ENCODE assay signal across 1 cellular context in the genomic region with DNA sequence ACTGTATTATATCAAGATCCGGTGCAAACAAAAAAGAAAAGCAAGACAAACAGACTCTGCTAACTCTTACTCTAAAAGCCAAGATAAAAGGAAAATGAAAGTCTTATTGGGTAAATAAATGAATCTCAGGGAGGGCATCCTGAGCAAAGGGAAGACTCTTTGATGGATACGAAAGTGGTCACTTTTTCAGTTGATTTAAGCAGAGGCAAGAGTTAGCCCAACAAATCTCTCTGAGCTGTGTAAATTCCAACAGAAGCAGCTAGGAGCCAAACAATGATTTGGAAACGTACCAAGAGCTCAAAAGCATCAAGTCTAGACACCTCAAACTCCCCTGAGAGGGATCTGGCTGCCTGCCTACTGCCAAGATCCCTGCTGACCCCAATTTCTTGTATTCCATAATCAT.
TF ChIP-seq lines count a peak whose summit lies in the region.

No MANE protein-coding gene starts in this region.

TF ChIP-seq in HepG2, 621 proteins besides CTCF, POLR2A, EP300 and RAD21 (continues in another document):
- TF ChIP-seq, protein P1, sequence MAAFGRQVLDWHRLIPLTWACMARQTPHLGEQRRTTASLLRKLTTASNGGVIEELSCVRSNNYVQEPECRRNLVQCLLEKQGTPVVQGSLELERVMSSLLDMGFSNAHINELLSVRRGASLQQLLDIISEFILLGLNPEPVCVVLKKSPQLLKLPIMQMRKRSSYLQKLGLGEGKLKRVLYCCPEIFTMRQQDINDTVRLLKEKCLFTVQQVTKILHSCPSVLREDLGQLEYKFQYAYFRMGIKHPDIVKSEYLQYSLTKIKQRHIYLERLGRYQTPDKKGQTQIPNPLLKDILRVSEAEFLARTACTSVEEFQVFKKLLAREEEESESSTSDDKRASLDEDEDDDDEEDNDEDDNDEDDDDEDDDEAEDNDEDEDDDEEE (CRISPR knock-in tag; IDR thresholded peaks at IDR 0.05), result no peak
- no peak for TF ChIP-seq FOXP1 (IDR thresholded peaks at IDR 0.05)
- TF ChIP-seq FOXP1 (CRISPR knock-in tag; IDR thresholded peaks at IDR 0.05), result peak; percentile 17; the same call in 1 of the 2 replicates
- TF ChIP-seq NFIC (IDR thresholded peaks at IDR 0.05; ENCODE audit: low read length), result peak; percentile 79; the same call in 1 of the 2 replicates
- no peak for TF ChIP-seq NKX3-1 (CRISPR knock-in tag; IDR thresholded peaks at IDR 0.05)
- TF ChIP-seq IKZF1 (IDR thresholded peaks at IDR 0.05), result no peak
- peak; percentile 45; the same call in 1 of the 2 replicates for TF ChIP-seq FOXA3 (CRISPR knock-in tag; IDR thresholded peaks at IDR 0.05)
- no peak for TF ChIP-seq RBFOX2 (IDR thresholded peaks at IDR 0.05; ENCODE audit: low read depth, low read length)
- 0 out of 2 replicates have a peak, but pooled peaks have one; percentile 19 for TF ChIP-seq SIX4 (CRISPR knock-in tag; IDR thresholded peaks at IDR 0.05)
- TF ChIP-seq, protein P2, sequence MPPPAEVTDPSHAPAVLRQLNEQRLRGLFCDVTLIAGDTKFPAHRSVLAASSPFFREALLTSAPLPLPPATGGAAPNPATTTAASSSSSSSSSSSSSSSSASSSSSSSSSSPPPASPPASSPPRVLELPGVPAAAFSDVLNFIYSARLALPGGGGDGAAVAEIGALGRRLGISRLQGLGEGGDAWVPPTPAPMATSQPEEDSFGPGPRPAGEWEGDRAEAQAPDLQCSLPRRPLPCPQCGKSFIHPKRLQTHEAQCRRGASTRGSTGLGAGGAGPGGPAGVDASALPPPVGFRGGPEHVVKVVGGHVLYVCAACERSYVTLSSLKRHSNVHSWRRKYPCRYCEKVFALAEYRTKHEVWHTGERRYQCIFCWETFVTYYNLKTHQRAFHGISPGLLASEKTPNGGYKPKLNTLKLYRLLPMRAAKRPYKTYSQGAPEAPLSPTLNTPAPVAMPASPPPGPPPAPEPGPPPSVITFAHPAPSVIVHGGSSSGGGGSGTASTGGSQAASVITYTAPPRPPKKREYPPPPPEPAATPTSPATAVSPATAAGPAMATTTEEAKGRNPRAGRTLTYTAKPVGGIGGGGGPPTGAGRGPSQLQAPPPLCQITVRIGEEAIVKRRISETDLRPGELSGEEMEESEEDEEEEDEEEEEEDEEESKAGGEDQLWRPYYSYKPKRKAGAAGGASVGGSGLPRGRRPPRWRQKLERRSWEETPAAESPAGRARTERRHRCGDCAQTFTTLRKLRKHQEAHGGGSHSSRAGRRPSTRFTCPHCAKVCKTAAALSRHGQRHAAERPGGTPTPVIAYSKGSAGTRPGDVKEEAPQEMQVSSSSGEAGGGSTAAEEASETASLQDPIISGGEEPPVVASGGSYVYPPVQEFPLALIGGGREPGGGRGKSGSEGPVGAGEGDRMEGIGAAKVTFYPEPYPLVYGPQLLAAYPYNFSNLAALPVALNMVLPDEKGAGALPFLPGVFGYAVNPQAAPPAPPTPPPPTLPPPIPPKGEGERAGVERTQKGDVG (CRISPR knock-in tag; IDR thresholded peaks at IDR 0.05; ENCODE audit: borderline replicate concordance), result no peak
- TF ChIP-seq GFI1 (CRISPR knock-in tag; IDR thresholded peaks at IDR 0.05; ENCODE audit: borderline replicate concordance), result peak; percentile 90
- TF ChIP-seq HDAC2 (CRISPR knock-in tag; IDR thresholded peaks at IDR 0.05), result peak; percentile 54
- 0 out of 2 replicates have a peak, but pooled peaks have one; percentile 27 for TF ChIP-seq MED1 (CRISPR knock-in tag; IDR thresholded peaks at IDR 0.05)
- TF ChIP-seq NR2F2 (IDR thresholded peaks at IDR 0.05; ENCODE audit: borderline replicate concordance, low read depth), result peak; percentile 56; the same call in 1 of the 2 replicates
- TF ChIP-seq, protein P3, sequence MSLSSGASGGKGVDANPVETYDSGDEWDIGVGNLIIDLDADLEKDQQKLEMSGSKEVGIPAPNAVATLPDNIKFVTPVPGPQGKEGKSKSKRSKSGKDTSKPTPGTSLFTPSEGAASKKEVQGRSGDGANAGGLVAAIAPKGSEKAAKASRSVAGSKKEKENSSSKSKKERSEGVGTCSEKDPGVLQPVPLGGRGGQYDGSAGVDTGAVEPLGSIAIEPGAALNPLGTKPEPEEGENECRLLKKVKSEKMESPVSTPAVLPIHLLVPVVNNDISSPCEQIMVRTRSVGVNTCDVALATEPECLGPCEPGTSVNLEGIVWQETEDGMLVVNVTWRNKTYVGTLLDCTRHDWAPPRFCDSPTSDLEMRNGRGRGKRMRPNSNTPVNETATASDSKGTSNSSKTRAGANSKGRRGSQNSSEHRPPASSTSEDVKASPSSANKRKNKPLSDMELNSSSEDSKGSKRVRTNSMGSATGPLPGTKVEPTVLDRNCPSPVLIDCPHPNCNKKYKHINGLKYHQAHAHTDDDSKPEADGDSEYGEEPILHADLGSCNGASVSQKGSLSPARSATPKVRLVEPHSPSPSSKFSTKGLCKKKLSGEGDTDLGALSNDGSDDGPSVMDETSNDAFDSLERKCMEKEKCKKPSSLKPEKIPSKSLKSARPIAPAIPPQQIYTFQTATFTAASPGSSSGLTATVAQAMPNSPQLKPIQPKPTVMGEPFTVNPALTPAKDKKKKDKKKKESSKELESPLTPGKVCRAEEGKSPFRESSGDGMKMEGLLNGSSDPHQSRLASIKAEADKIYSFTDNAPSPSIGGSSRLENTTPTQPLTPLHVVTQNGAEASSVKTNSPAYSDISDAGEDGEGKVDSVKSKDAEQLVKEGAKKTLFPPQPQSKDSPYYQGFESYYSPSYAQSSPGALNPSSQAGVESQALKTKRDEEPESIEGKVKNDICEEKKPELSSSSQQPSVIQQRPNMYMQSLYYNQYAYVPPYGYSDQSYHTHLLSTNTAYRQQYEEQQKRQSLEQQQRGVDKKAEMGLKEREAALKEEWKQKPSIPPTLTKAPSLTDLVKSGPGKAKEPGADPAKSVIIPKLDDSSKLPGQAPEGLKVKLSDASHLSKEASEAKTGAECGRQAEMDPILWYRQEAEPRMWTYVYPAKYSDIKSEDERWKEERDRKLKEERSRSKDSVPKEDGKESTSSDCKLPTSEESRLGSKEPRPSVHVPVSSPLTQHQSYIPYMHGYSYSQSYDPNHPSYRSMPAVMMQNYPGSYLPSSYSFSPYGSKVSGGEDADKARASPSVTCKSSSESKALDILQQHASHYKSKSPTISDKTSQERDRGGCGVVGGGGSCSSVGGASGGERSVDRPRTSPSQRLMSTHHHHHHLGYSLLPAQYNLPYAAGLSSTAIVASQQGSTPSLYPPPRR (CRISPR knock-in tag; IDR thresholded peaks at IDR 0.05; ENCODE audit: borderline replicate concordance), result peak; percentile 52; the same call in 1 of the 2 replicates
- TF ChIP-seq, protein P4, sequence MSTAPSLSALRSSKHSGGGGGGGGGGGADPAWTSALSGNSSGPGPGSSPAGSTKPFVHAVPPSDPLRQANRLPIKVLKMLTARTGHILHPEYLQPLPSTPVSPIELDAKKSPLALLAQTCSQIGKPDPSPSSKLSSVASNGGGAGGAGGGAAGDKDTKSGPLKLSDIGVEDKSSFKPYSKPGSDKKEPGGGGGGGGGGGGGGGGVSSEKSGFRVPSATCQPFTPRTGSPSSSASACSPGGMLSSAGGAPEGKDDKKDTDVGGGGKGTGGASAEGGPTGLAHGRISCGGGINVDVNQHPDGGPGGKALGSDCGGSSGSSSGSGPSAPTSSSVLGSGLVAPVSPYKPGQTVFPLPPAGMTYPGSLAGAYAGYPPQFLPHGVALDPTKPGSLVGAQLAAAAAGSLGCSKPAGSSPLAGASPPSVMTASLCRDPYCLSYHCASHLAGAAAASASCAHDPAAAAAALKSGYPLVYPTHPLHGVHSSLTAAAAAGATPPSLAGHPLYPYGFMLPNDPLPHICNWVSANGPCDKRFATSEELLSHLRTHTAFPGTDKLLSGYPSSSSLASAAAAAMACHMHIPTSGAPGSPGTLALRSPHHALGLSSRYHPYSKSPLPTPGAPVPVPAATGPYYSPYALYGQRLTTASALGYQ (CRISPR knock-in tag; IDR thresholded peaks at IDR 0.05), result 0 out of 2 replicates have a peak, but pooled peaks have one; percentile 58
- TF ChIP-seq TCF7 (IDR thresholded peaks at IDR 0.05; ENCODE audit: low read depth), result peak; percentile 89
- TF ChIP-seq PPARG (CRISPR knock-in tag; conservative IDR thresholded peaks at IDR 0.05), result peak; percentile 56; the same call in 1 of the 2 replicates
- TF ChIP-seq CREM (IDR thresholded peaks at IDR 0.05), result peak; percentile 83
- no peak for TF ChIP-seq CREM (CRISPR knock-in tag; IDR thresholded peaks at IDR 0.05)
- peak; percentile 96 for TF ChIP-seq ZNF3 (CRISPR knock-in tag; IDR thresholded peaks at IDR 0.05)
- TF ChIP-seq, protein P5, sequence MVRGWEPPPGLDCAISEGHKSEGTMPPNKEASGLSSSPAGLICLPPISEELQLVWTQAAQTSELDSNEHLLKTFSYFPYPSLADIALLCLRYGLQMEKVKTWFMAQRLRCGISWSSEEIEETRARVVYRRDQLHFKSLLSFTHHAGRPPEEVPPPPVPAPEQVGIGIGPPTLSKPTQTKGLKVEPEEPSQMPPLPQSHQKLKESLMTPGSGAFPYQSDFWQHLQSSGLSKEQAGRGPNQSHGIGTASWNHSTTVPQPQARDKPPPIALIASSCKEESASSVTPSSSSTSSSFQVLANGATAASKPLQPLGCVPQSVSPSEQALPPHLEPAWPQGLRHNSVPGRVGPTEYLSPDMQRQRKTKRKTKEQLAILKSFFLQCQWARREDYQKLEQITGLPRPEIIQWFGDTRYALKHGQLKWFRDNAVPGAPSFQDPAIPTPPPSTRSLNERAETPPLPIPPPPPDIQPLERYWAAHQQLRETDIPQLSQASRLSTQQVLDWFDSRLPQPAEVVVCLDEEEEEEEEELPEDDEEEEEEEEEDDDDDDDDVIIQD (CRISPR knock-in tag; IDR thresholded peaks at IDR 0.05; ENCODE audit: low read depth), result no peak
- no peak for TF ChIP-seq ZNF34 (CRISPR knock-in tag; IDR thresholded peaks at IDR 0.05; ENCODE audit: borderline replicate concordance)
- TF ChIP-seq ZNF792 (CRISPR knock-in tag; IDR thresholded peaks at IDR 0.05), result no peak
- peak; percentile 56 for TF ChIP-seq NR2F6 (IDR thresholded peaks at IDR 0.05)
- peak; percentile 40 for TF ChIP-seq NR2F6 (CRISPR knock-in tag; IDR thresholded peaks at IDR 0.05)
- TF ChIP-seq NCOA2 (CRISPR knock-in tag; IDR thresholded peaks at IDR 0.05), result peak; percentile 79
- TF ChIP-seq SOX13 (IDR thresholded peaks at IDR 0.05), result no peak
- TF ChIP-seq SOX13 (CRISPR knock-in tag; conservative IDR thresholded peaks at IDR 0.05 in 1 of 2, IDR thresholded peaks at IDR 0.05 in 1 of 2), result peak in 1 of 2 experiments; percentile 85; a peak in 2 of 4 replicates
- TF ChIP-seq ZBTB7B (CRISPR knock-in tag; IDR thresholded peaks at IDR 0.05), result peak; percentile 42; the same call in 1 of the 2 replicates
- TF ChIP-seq ISL2 (CRISPR knock-in tag; IDR thresholded peaks at IDR 0.05), result peak; percentile 97
- peak; percentile 77 for TF ChIP-seq RCOR2 (CRISPR knock-in tag; IDR thresholded peaks at IDR 0.05)
- TF ChIP-seq, protein P6, sequence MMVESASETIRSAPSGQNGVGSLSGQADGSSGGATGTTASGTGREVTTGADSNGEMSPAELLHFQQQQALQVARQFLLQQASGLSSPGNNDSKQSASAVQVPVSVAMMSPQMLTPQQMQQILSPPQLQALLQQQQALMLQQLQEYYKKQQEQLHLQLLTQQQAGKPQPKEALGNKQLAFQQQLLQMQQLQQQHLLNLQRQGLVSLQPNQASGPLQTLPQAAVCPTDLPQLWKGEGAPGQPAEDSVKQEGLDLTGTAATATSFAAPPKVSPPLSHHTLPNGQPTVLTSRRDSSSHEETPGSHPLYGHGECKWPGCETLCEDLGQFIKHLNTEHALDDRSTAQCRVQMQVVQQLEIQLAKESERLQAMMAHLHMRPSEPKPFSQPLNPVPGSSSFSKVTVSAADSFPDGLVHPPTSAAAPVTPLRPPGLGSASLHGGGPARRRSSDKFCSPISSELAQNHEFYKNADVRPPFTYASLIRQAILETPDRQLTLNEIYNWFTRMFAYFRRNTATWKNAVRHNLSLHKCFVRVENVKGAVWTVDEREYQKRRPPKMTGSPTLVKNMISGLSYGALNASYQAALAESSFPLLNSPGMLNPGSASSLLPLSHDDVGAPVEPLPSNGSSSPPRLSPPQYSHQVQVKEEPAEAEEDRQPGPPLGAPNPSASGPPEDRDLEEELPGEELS (CRISPR knock-in tag; IDR thresholded peaks at IDR 0.05), result peak; percentile 48; the same call in 1 of the 2 replicates
- no peak for TF ChIP-seq FOXA1 (IDR thresholded peaks at IDR 0.05)
- peak; percentile 25; the same call in 1 of the 2 replicates for TF ChIP-seq FOXA1 (CRISPR knock-in tag; IDR thresholded peaks at IDR 0.05)
- no peak for TF ChIP-seq SOX6 (IDR thresholded peaks at IDR 0.05)
- TF ChIP-seq SOX6 (CRISPR knock-in tag; IDR thresholded peaks at IDR 0.05), result peak; percentile 27; the same call in 1 of the 2 replicates
- peak; percentile 19; the same call in 1 of the 2 replicates for TF ChIP-seq FOXJ3 (CRISPR knock-in tag; IDR thresholded peaks at IDR 0.05; ENCODE audit: borderline replicate concordance)
- no peak for TF ChIP-seq RORA (CRISPR knock-in tag; IDR thresholded peaks at IDR 0.05)
- TF ChIP-seq, protein P7, sequence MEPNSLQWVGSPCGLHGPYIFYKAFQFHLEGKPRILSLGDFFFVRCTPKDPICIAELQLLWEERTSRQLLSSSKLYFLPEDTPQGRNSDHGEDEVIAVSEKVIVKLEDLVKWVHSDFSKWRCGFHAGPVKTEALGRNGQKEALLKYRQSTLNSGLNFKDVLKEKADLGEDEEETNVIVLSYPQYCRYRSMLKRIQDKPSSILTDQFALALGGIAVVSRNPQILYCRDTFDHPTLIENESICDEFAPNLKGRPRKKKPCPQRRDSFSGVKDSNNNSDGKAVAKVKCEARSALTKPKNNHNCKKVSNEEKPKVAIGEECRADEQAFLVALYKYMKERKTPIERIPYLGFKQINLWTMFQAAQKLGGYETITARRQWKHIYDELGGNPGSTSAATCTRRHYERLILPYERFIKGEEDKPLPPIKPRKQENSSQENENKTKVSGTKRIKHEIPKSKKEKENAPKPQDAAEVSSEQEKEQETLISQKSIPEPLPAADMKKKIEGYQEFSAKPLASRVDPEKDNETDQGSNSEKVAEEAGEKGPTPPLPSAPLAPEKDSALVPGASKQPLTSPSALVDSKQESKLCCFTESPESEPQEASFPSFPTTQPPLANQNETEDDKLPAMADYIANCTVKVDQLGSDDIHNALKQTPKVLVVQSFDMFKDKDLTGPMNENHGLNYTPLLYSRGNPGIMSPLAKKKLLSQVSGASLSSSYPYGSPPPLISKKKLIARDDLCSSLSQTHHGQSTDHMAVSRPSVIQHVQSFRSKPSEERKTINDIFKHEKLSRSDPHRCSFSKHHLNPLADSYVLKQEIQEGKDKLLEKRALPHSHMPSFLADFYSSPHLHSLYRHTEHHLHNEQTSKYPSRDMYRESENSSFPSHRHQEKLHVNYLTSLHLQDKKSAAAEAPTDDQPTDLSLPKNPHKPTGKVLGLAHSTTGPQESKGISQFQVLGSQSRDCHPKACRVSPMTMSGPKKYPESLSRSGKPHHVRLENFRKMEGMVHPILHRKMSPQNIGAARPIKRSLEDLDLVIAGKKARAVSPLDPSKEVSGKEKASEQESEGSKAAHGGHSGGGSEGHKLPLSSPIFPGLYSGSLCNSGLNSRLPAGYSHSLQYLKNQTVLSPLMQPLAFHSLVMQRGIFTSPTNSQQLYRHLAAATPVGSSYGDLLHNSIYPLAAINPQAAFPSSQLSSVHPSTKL (CRISPR knock-in tag; IDR thresholded peaks at IDR 0.05), result peak; percentile 69; the same call in 1 of the 2 replicates
